In the genomic region with DNA sequence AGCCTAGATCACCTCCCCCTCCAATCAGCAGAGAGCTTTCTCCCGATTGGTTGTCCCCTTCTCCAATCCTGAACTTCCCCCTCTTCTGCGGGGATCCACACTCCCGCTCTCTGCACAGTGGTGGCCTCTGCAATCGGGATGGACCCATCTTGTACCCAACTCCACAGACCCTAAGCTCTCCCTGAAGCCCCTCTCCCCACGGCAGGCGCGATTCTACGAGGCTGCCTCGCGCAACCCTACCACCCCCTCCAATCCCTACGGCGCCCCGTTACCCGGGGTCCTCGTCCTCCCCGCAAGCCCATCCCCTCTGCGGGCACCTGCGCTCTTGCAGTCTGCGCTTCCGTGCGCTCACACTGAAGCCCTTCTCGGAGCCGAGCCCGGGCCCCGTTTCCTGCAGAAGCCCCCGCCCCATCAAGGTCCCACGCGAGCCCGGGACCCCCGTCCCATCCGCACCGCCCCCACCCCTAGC, we compare ENCODE assay signal across 1 cellular context.
TF ChIP-seq lines count a peak whose summit lies in the region.

No MANE protein-coding gene starts in this region.

TF ChIP-seq in HepG2, 621 proteins besides CTCF, POLR2A, EP300 and RAD21 (continued from another document and continues in another):
- TF ChIP-seq HOXD1 (CRISPR knock-in tag; IDR thresholded peaks at IDR 0.05) (no peak), ZBTB8A (CRISPR knock-in tag; IDR thresholded peaks at IDR 0.05; ENCODE audit: borderline replicate concordance, low read depth) (no peak), ZNF460 (CRISPR knock-in tag; IDR thresholded peaks at IDR 0.05; ENCODE audit: borderline replicate concordance) (no peak), ZNF121 (CRISPR knock-in tag; IDR thresholded peaks at IDR 0.05) (no peak), ZNF446 (CRISPR knock-in tag; IDR thresholded peaks at IDR 0.05) (peak; percentile 87; the same call in 1 of the 2 replicates), KLF12 (CRISPR knock-in tag; IDR thresholded peaks at IDR 0.05; ENCODE audit: borderline replicate concordance) (0 out of 2 replicates have a peak, but pooled peaks have one; percentile 13), ZNF256 (CRISPR knock-in tag; conservative IDR thresholded peaks at IDR 0.05) (no peak), ZNF614 (CRISPR knock-in tag; IDR thresholded peaks at IDR 0.05; ENCODE audit: borderline replicate concordance) (no peak), HOXA3 (CRISPR knock-in tag; IDR thresholded peaks at IDR 0.05) (peak; percentile 13), ZNF124 (CRISPR knock-in tag; IDR thresholded peaks at IDR 0.05) (no peak), GABPB1 (CRISPR knock-in tag; IDR thresholded peaks at IDR 0.05) (no peak), U2AF2 (IDR thresholded peaks at IDR 0.05; ENCODE audit: low read depth, low read length) (no peak), AKAP8 (CRISPR knock-in tag; IDR thresholded peaks at IDR 0.05) (no peak), KLF9 (CRISPR knock-in tag; IDR thresholded peaks at IDR 0.05; ENCODE audit: low read depth) (no peak), REXO4 (CRISPR knock-in tag; IDR thresholded peaks at IDR 0.05; ENCODE audit: borderline replicate concordance) (no peak), STAG1 (CRISPR knock-in tag; IDR thresholded peaks at IDR 0.05) (no peak), NKX3-1 (CRISPR knock-in tag; IDR thresholded peaks at IDR 0.05) (no peak), SRSF4 (IDR thresholded peaks at IDR 0.05; ENCODE audit: low read depth, low read length, poor library complexity, severe bottlenecking) (no peak), KAT2B (IDR thresholded peaks at IDR 0.05; ENCODE audit: borderline replicate concordance, low read depth, low read length) (no peak), SIX4 (CRISPR knock-in tag; IDR thresholded peaks at IDR 0.05) (no peak)
- TF ChIP-seq, protein P1, sequence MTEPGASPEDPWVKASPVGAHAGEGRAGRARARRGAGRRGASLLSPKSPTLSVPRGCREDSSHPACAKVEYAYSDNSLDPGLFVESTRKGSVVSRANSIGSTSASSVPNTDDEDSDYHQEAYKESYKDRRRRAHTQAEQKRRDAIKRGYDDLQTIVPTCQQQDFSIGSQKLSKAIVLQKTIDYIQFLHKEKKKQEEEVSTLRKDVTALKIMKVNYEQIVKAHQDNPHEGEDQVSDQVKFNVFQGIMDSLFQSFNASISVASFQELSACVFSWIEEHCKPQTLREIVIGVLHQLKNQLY (CRISPR knock-in tag; IDR thresholded peaks at IDR 0.05): no peak
- TF ChIP-seq, protein P2, sequence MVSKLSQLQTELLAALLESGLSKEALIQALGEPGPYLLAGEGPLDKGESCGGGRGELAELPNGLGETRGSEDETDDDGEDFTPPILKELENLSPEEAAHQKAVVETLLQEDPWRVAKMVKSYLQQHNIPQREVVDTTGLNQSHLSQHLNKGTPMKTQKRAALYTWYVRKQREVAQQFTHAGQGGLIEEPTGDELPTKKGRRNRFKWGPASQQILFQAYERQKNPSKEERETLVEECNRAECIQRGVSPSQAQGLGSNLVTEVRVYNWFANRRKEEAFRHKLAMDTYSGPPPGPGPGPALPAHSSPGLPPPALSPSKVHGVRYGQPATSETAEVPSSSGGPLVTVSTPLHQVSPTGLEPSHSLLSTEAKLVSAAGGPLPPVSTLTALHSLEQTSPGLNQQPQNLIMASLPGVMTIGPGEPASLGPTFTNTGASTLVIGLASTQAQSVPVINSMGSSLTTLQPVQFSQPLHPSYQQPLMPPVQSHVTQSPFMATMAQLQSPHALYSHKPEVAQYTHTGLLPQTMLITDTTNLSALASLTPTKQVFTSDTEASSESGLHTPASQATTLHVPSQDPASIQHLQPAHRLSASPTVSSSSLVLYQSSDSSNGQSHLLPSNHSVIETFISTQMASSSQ (IDR thresholded peaks at IDR 0.05; ENCODE audit: low read depth): no peak
- TF ChIP-seq, protein P2 (CRISPR knock-in tag; IDR thresholded peaks at IDR 0.05; ENCODE audit: borderline replicate concordance): no peak
- TF ChIP-seq, protein P3, sequence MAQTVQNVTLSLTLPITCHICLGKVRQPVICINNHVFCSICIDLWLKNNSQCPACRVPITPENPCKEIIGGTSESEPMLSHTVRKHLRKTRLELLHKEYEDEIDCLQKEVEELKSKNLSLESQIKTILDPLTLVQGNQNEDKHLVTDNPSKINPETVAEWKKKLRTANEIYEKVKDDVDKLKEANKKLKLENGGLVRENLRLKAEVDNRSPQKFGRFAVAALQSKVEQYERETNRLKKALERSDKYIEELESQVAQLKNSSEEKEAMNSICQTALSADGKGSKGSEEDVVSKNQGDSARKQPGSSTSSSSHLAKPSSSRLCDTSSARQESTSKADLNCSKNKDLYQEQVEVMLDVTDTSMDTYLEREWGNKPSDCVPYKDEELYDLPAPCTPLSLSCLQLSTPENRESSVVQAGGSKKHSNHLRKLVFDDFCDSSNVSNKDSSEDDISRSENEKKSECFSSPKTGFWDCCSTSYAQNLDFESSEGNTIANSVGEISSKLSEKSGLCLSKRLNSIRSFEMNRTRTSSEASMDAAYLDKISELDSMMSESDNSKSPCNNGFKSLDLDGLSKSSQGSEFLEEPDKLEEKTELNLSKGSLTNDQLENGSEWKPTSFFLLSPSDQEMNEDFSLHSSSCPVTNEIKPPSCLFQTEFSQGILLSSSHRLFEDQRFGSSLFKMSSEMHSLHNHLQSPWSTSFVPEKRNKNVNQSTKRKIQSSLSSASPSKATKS (CRISPR knock-in tag; IDR thresholded peaks at IDR 0.05): no peak
- TF ChIP-seq, protein P4, sequence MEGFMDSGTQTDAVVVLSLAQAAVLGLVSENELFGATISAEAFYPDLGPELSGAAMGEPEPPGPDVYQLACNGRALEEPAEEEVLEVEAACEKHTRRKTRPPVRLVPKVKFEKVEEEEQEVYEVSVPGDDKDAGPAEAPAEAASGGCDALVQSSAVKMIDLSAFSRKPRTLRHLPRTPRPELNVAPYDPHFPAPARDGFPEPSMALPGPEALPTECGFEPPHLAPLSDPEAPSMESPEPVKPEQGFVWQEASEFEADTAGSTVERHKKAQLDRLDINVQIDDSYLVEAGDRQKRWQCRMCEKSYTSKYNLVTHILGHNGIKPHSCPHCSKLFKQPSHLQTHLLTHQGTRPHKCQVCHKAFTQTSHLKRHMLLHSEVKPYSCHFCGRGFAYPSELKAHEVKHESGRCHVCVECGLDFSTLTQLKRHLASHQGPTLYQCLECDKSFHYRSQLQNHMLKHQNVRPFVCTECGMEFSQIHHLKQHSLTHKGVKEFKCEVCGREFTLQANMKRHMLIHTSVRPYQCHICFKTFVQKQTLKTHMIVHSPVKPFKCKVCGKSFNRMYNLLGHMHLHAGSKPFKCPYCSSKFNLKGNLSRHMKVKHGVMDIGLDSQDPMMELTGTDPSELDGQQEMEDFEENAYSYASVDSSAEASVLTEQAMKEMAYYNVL (CRISPR knock-in tag; IDR thresholded peaks at IDR 0.05; ENCODE audit: borderline replicate concordance): no peak
- TF ChIP-seq, protein P5, sequence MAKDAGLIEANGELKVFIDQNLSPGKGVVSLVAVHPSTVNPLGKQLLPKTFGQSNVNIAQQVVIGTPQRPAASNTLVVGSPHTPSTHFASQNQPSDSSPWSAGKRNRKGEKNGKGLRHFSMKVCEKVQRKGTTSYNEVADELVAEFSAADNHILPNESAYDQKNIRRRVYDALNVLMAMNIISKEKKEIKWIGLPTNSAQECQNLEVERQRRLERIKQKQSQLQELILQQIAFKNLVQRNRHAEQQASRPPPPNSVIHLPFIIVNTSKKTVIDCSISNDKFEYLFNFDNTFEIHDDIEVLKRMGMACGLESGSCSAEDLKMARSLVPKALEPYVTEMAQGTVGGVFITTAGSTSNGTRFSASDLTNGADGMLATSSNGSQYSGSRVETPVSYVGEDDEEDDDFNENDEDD (CRISPR knock-in tag; IDR thresholded peaks at IDR 0.05; ENCODE audit: borderline replicate concordance): peak; percentile 73; the same call in 1 of the 2 replicates
- TF ChIP-seq, protein P6, sequence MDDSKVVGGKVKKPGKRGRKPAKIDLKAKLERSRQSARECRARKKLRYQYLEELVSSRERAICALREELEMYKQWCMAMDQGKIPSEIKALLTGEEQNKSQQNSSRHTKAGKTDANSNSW (CRISPR knock-in tag; IDR thresholded peaks at IDR 0.05; ENCODE audit: borderline replicate concordance): no peak
- TF ChIP-seq, protein P7, sequence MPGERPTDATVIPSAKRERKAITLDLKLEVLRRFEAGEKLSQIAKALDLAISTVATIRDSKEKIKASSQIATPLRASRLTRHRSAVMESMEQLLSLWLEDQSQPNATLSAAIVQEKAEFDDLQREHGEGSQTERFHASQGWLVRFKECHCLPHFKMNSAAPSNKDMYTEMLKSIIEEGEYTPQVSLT (CRISPR knock-in tag; IDR thresholded peaks at IDR 0.05; ENCODE audit: borderline replicate concordance, low read depth): no peak
- TF ChIP-seq, protein P8, sequence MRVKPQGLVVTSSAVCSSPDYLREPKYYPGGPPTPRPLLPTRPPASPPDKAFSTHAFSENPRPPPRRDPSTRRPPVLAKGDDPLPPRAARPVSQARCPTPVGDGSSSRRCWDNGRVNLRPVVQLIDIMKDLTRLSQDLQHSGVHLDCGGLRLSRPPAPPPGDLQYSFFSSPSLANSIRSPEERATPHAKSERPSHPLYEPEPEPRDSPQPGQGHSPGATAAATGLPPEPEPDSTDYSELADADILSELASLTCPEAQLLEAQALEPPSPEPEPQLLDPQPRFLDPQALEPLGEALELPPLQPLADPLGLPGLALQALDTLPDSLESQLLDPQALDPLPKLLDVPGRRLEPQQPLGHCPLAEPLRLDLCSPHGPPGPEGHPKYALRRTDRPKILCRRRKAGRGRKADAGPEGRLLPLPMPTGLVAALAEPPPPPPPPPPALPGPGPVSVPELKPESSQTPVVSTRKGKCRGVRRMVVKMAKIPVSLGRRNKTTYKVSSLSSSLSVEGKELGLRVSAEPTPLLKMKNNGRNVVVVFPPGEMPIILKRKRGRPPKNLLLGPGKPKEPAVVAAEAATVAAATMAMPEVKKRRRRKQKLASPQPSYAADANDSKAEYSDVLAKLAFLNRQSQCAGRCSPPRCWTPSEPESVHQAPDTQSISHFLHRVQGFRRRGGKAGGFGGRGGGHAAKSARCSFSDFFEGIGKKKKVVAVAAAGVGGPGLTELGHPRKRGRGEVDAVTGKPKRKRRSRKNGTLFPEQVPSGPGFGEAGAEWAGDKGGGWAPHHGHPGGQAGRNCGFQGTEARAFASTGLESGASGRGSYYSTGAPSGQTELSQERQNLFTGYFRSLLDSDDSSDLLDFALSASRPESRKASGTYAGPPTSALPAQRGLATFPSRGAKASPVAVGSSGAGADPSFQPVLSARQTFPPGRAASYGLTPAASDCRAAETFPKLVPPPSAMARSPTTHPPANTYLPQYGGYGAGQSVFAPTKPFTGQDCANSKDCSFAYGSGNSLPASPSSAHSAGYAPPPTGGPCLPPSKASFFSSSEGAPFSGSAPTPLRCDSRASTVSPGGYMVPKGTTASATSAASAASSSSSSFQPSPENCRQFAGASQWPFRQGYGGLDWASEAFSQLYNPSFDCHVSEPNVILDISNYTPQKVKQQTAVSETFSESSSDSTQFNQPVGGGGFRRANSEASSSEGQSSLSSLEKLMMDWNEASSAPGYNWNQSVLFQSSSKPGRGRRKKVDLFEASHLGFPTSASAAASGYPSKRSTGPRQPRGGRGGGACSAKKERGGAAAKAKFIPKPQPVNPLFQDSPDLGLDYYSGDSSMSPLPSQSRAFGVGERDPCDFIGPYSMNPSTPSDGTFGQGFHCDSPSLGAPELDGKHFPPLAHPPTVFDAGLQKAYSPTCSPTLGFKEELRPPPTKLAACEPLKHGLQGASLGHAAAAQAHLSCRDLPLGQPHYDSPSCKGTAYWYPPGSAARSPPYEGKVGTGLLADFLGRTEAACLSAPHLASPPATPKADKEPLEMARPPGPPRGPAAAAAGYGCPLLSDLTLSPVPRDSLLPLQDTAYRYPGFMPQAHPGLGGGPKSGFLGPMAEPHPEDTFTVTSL (CRISPR knock-in tag; IDR thresholded peaks at IDR 0.05; ENCODE audit: borderline replicate concordance): no peak
- TF ChIP-seq, protein P9, sequence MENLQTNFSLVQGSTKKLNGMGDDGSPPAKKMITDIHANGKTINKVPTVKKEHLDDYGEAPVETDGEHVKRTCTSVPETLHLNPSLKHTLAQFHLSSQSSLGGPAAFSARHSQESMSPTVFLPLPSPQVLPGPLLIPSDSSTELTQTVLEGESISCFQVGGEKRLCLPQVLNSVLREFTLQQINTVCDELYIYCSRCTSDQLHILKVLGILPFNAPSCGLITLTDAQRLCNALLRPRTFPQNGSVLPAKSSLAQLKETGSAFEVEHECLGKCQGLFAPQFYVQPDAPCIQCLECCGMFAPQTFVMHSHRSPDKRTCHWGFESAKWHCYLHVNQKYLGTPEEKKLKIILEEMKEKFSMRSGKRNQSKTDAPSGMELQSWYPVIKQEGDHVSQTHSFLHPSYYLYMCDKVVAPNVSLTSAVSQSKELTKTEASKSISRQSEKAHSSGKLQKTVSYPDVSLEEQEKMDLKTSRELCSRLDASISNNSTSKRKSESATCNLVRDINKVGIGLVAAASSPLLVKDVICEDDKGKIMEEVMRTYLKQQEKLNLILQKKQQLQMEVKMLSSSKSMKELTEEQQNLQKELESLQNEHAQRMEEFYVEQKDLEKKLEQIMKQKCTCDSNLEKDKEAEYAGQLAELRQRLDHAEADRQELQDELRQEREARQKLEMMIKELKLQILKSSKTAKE (CRISPR knock-in tag; IDR thresholded peaks at IDR 0.05; ENCODE audit: borderline replicate concordance): no peak
- TF ChIP-seq, protein P10, sequence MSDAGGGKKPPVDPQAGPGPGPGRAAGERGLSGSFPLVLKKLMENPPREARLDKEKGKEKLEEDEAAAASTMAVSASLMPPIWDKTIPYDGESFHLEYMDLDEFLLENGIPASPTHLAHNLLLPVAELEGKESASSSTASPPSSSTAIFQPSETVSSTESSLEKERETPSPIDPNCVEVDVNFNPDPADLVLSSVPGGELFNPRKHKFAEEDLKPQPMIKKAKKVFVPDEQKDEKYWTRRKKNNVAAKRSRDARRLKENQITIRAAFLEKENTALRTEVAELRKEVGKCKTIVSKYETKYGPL (CRISPR knock-in tag; IDR thresholded peaks at IDR 0.05): no peak
- TF ChIP-seq, protein P11, sequence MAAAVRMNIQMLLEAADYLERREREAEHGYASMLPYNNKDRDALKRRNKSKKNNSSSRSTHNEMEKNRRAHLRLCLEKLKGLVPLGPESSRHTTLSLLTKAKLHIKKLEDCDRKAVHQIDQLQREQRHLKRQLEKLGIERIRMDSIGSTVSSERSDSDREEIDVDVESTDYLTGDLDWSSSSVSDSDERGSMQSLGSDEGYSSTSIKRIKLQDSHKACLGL (CRISPR knock-in tag; IDR thresholded peaks at IDR 0.05): no peak
- TF ChIP-seq, protein P12, sequence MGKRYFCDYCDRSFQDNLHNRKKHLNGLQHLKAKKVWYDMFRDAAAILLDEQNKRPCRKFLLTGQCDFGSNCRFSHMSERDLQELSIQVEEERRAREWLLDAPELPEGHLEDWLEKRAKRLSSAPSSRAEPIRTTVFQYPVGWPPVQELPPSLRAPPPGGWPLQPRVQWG (CRISPR knock-in tag; IDR thresholded peaks at IDR 0.05; ENCODE audit: borderline replicate concordance, low read depth): no peak
